6 cellular contexts compared by ENCODE assay signal in genomic region chr1:37134599-37134998, GRCh38.
"Had no signal": no experiment of that assay in that cellular context is flagged by ENCODE, and none has a peak within 500 bp of the region (broad histone marks: within the 10 kb centered on the region; RNA-seq: fewer than 3 reads in every experiment).

No MANE protein-coding gene starts in this region.

- DNase-seq: H9, HCEC 1CT, KBM-7 had no signal

- H3K9me3 Mint-ChIP-seq: GM23338, H9 had no signal

- H3K27ac Mint-ChIP-seq: GM23338 had no signal

- H3K4me1 Mint-ChIP-seq: H9 had no signal

- H3K4me3 Mint-ChIP-seq: GM23338, H9, IgD-negative memory B cell had no signal

- ATAC-seq: GM23338, HepG2 had no signal
